ENCODE assay signal across 1 cellular context in genomic region chr4:3407930-3408792, GRCh38.
TF ChIP-seq lines count a peak whose summit lies in the region.

No MANE protein-coding gene starts in this region.

TF ChIP-seq in HepG2, 621 proteins besides CTCF, POLR2A, EP300 and RAD21 (continued from another document and continues in another):
- TF ChIP-seq ZNF704 (CRISPR knock-in tag; IDR thresholded peaks at IDR 0.05; ENCODE audit: borderline replicate concordance) (0 out of 2 replicates have a peak, but pooled peaks have one; percentile 73), JDP2 (CRISPR knock-in tag; IDR thresholded peaks at IDR 0.05; ENCODE audit: borderline replicate concordance) (no peak), SMYD3 (CRISPR knock-in tag; IDR thresholded peaks at IDR 0.05) (no peak), BRD4 (CRISPR knock-in tag; IDR thresholded peaks at IDR 0.05) (peak; percentile 53; the same call in 1 of the 2 replicates), YEATS4 (CRISPR knock-in tag; IDR thresholded peaks at IDR 0.05; ENCODE audit: borderline replicate concordance) (peak; percentile 84), MAFG (CRISPR knock-in tag; IDR thresholded peaks at IDR 0.05) (peak; percentile 70), REL (CRISPR knock-in tag; conservative IDR thresholded peaks at IDR 0.05) (no peak), GLI4 (CRISPR knock-in tag; IDR thresholded peaks at IDR 0.05; ENCODE audit: borderline replicate concordance) (0 out of 2 replicates have a peak, but pooled peaks have one; percentile 30), PLRG1 (conservative IDR thresholded peaks at IDR 0.05) (no peak), ZNF614 (CRISPR knock-in tag; IDR thresholded peaks at IDR 0.05; ENCODE audit: borderline replicate concordance) (peak; percentile 65; the same call in 1 of the 2 replicates), ZFP36 (IDR thresholded peaks at IDR 0.05; ENCODE audit: borderline replicate concordance, low read depth, low read length, partially characterized antibody) (no peak), ZFAT (CRISPR knock-in tag; conservative IDR thresholded peaks at IDR 0.05) (no peak), RARG (CRISPR knock-in tag; IDR thresholded peaks at IDR 0.05; ENCODE audit: low read depth) (no peak), NRL (CRISPR knock-in tag; IDR thresholded peaks at IDR 0.05; ENCODE audit: borderline replicate concordance) (0 out of 2 replicates have a peak, but pooled peaks have one; percentile 27), HIVEP1 (CRISPR knock-in tag; IDR thresholded peaks at IDR 0.05) (peak; percentile 69; the same call in 1 of the 2 replicates), ZNF276 (CRISPR knock-in tag; IDR thresholded peaks at IDR 0.05; ENCODE audit: low read depth) (no peak), YEATS2 (CRISPR knock-in tag; IDR thresholded peaks at IDR 0.05; ENCODE audit: borderline replicate concordance) (peak; percentile 42; the same call in 1 of the 2 replicates), PHF5A (CRISPR knock-in tag; IDR thresholded peaks at IDR 0.05; ENCODE audit: low read depth, unreplicated experiment) (no peak), ZNF331 (CRISPR knock-in tag; IDR thresholded peaks at IDR 0.05) (peak; percentile 77; the same call in 1 of the 2 replicates), SCMH1 (CRISPR knock-in tag; IDR thresholded peaks at IDR 0.05; ENCODE audit: borderline replicate concordance) (no peak), LRRFIP1 (CRISPR knock-in tag; conservative IDR thresholded peaks at IDR 0.05) (no peak), MAF1 (CRISPR knock-in tag; IDR thresholded peaks at IDR 0.05; ENCODE audit: borderline replicate concordance) (no peak), NR0B2 (CRISPR knock-in tag; IDR thresholded peaks at IDR 0.05) (peak; percentile 66), CSRNP2 (CRISPR knock-in tag; conservative IDR thresholded peaks at IDR 0.05; ENCODE audit: low read depth) (no peak), ZNF317 (CRISPR knock-in tag; IDR thresholded peaks at IDR 0.05) (peak; percentile 74), ZBTB26 (CRISPR knock-in tag; IDR thresholded peaks at IDR 0.05; ENCODE audit: borderline replicate concordance) (peak; percentile 61; the same call in 1 of the 2 replicates), THAP9 (CRISPR knock-in tag; IDR thresholded peaks at IDR 0.05; ENCODE audit: borderline replicate concordance) (no peak), MIER3 (CRISPR knock-in tag; IDR thresholded peaks at IDR 0.05; ENCODE audit: borderline replicate concordance) (peak; percentile 81), ZNF121 (CRISPR knock-in tag; IDR thresholded peaks at IDR 0.05) (peak; percentile 11; the same call in 1 of the 2 replicates), HES4 (CRISPR knock-in tag; IDR thresholded peaks at IDR 0.05; ENCODE audit: borderline replicate concordance) (no peak), KMT2B (CRISPR knock-in tag; IDR thresholded peaks at IDR 0.05) (no peak), MEF2D (CRISPR knock-in tag; IDR thresholded peaks at IDR 0.05) (peak; percentile 96), ATF7 (IDR thresholded peaks at IDR 0.05) (no peak), ATF7 (CRISPR knock-in tag; IDR thresholded peaks at IDR 0.05) (no peak), ZBTB39 (CRISPR knock-in tag; IDR thresholded peaks at IDR 0.05) (no peak), ZNF446 (CRISPR knock-in tag; IDR thresholded peaks at IDR 0.05) (no peak), ZNF672 (CRISPR knock-in tag; IDR thresholded peaks at IDR 0.05) (no peak), BCLAF1 (IDR thresholded peaks at IDR 0.05) (no peak), MED13 (CRISPR knock-in tag; IDR thresholded peaks at IDR 0.05) (0 out of 2 replicates have a peak, but pooled peaks have one; percentile 55), HIC2 (CRISPR knock-in tag; IDR thresholded peaks at IDR 0.05; ENCODE audit: low read depth) (peak; percentile 25; the same call in 1 of the 2 replicates)
